Comparison of ENCODE assay signal across 17 cellular contexts in genomic region chr11:86983071-86983488, GRCh38. TPM values are rescaled to one million over a fixed set of nuclear protein-coding genes. Genes with fewer than 3 reads are reported as not detected.
DNase-seq lines count a peak whose midpoint lies in the region; ATAC-seq and TF ChIP-seq lines count a peak whose summit lies in the region.
"Had no signal": no experiment of that assay in that cellular context is flagged by ENCODE, and none has a peak within 500 bp of the region (broad histone marks: within the 10 kb centered on the region; RNA-seq: fewer than 3 reads in every experiment).

No MANE protein-coding gene starts in this region.

- H3K4me1 ChIP-seq in hepatocyte (ENCODE audit: insufficient read depth) (no peaks in the 10 kb centered on the region), prostate gland (replicated peaks) (no peaks in the 10 kb centered on the region)

- H3K27me3 Mint-ChIP-seq in activated CD8-positive, alpha-beta memory T cell treated with anti-CD3 and anti-CD28 coated beads, Interleukin-2, amount 10 ng/mL, durations not matched to agents 7 days and 5 days = no peaks in the 10 kb centered on the region

- H3K9me3 ChIP-seq in hepatocyte (ENCODE audit: low read depth) (no peaks in the 10 kb centered on the region), prostate gland (no peaks in the 10 kb centered on the region)

- no peak for TF ChIP-seq POLR2A in prostate gland (IDR thresholded peaks at IDR 0.05)

- H3K27ac Mint-ChIP-seq in activated CD8-positive, alpha-beta memory T cell treated with anti-CD3 and anti-CD28 coated beads, Interleukin-2, amount 10 ng/mL, durations not matched to agents 7 days and 5 days = no peak overlapping the region
- H3K27ac Mint-ChIP-seq: activated naive CD8-positive, alpha-beta T cell; nephron had no signal

- DNase-seq in LHCN-M2 (ENCODE audit: low read depth) (peak; percentile 71), cardiac fibroblast (ENCODE audit: low read depth in 2 of 2) (peak; percentile 21 to 22), hepatocyte (ENCODE audit: low spot score) (peak; percentile 27), prostate gland (ENCODE audit: low spot score) (peak; percentile 13), NK-92 (lab: John Stamatoyannopoulos, UW; ENCODE audit: unreplicated experiment) (no peak)
- DNase-seq in activated CD8-positive, alpha-beta memory T cell treated with anti-CD3 and anti-CD28 coated beads, Interleukin-2, amount 10 ng/mL, durations not matched to agents 7 days and 5 days = no peak
- DNase-seq: activated CD4-positive, alpha-beta T cell treated with anti-CD3 and anti-CD28 coated beads, Interleukin-2, amount 50 U/mL, for 48 hours; activated T-cell treated with anti-CD3 and anti-CD28 coated beads, Interleukin-2, amount 50 U/mL, for 4 hours; caudate nucleus; effector CD8-positive, alpha-beta T cell; NCI-H2171; NCI-H748 treated with DMSO at 0.1 percent for 48 hours had no signal

- no peak overlapping the region for H2AFZ ChIP-seq in hepatocyte

- H3K4me3 Mint-ChIP-seq in activated CD8-positive, alpha-beta memory T cell treated with anti-CD3 and anti-CD28 coated beads, Interleukin-2, amount 10 ng/mL, durations not matched to agents 7 days and 5 days = no peak overlapping the region
- H3K4me3 Mint-ChIP-seq: activated naive CD8-positive, alpha-beta T cell; activated T-cell treated with anti-CD3 and anti-CD28 coated beads, Interleukin-2, amount 50 U/mL, for 4 hours; nephron had no signal

- H3K27me3 ChIP-seq in hepatocyte (no peaks in the 10 kb centered on the region), prostate gland (replicated peaks; ENCODE audit: insufficient read depth) (no peaks in the 10 kb centered on the region)

- no peak overlapping the region for H3K4me2 ChIP-seq in hepatocyte
- H3K4me2 ChIP-seq: KMS-11 had no signal

- no peaks in the 10 kb centered on the region for H3K36me3 Mint-ChIP-seq in activated CD8-positive, alpha-beta memory T cell treated with anti-CD3 and anti-CD28 coated beads, Interleukin-2, amount 10 ng/mL, durations not matched to agents 7 days and 5 days
- H3K36me3 Mint-ChIP-seq: activated naive CD8-positive, alpha-beta T cell had no signal

- CTCF ChIA-PET in activated CD8-positive, alpha-beta memory T cell treated with anti-CD3 and anti-CD28 coated beads, Interleukin-2, amount 10 ng/mL, durations not matched to agents 7 days and 5 days (lab: Charles Lee) = no interaction called here

- H4K20me1 ChIP-seq in hepatocyte (ENCODE audit: insufficient read depth, poor library complexity, severe bottlenecking) = no peaks in the 10 kb centered on the region

- no peaks in the 10 kb centered on the region for H3K9me3 Mint-ChIP-seq in activated CD8-positive, alpha-beta memory T cell treated with anti-CD3 and anti-CD28 coated beads, Interleukin-2, amount 10 ng/mL, durations not matched to agents 7 days and 5 days (ENCODE audit: low read depth)
- H3K9me3 Mint-ChIP-seq: activated T-cell treated with anti-CD3 and anti-CD28 coated beads, Interleukin-2, amount 50 U/mL, for 4 hours; nephron had no signal

- no peaks in the 10 kb centered on the region for H3K79me2 ChIP-seq in hepatocyte

- H3K36me3 ChIP-seq in hepatocyte (replicated peaks; ENCODE audit: insufficient read depth, low read depth) (no peaks in the 10 kb centered on the region), prostate gland (no peaks in the 10 kb centered on the region)

- H3K27ac ChIP-seq in hepatocyte (no peak overlapping the region), prostate gland (no peak overlapping the region)
- H3K27ac ChIP-seq: KMS-11 had no signal

- no peaks in the 10 kb centered on the region for H3K9me2 ChIP-seq in hepatocyte (replicated peaks; ENCODE audit: insufficient read depth)

- no peak for TF ChIP-seq CTCF in cardiac fibroblast (IDR thresholded peaks at IDR 0.05; ENCODE audit: low read depth, low read length)
- TF ChIP-seq CTCF in hepatocyte (IDR thresholded peaks at IDR 0.05; ENCODE audit: poor library complexity) = no peak
- TF ChIP-seq CTCF in prostate gland (IDR thresholded peaks at IDR 0.05) = no peak

- 71% methylated on average over 4 of the region's 4 CpGs for WGBS in hepatocyte (ENCODE audit: low lambda C conversion rate, missing lambda C conversion rate)
- WGBS in prostate gland = 78% methylated on average over 4 of the region's 4 CpGs

- no peaks in the 10 kb centered on the region for H3K4me1 Mint-ChIP-seq in activated CD8-positive, alpha-beta memory T cell treated with anti-CD3 and anti-CD28 coated beads, Interleukin-2, amount 10 ng/mL, durations not matched to agents 7 days and 5 days

- H3K4me3 ChIP-seq in cardiac fibroblast (replicated peaks in 1 of 2; ENCODE audit: low read depth in 2 of 2, low read length in 2 of 2) (no peak overlapping the region), hepatocyte (no peak overlapping the region), prostate gland (no peak overlapping the region)

- ATAC-seq in HG03460 (IDR thresholded peaks at IDR 0.05; ENCODE audit: unreplicated experiment) (no peak), GM21737 (IDR thresholded peaks at IDR 0.05; ENCODE audit: unreplicated experiment) (no peak)
- no peak for ATAC-seq in activated CD8-positive, alpha-beta memory T cell treated with anti-CD3 and anti-CD28 coated beads, Interleukin-2, amount 10 ng/mL, durations not matched to agents 7 days and 5 days
- ATAC-seq: activated T-cell treated with anti-CD3 and anti-CD28 coated beads, Interleukin-2, amount 50 U/mL, for 4 hours had no signal

- intact Hi-C loops in prostate gland (cut with DNase I) = no loop called here

RNA-seq across cellular contexts. Expression of gene FZD4, which starts 27.9 kb away (rescaled TPM):
- total RNA-seq in LHCN-M2 (2014; rRNA removed) = 3.2 and 5.0 TPM in 2 replicates
- polyA plus RNA-seq in LHCN-M2 (2012) = 1.7 TPM
- 17.6 and 18.9 TPM in 2 replicates for total RNA-seq in hepatocyte
- 6.8 and 7.7 TPM in 2 replicates for polyA plus RNA-seq in hepatocyte
- total RNA-seq in prostate gland = 10 to 100 TPM; 34.3 to 38.3 TPM
- under 1 TPM; 0.16 to 0.44 TPM for total RNA-seq in activated CD8-positive, alpha-beta memory T cell treated with anti-CD3 and anti-CD28 coated beads, Interleukin-2, amount 10 ng/mL, durations not matched to agents 7 days and 5 days

RNA-seq across cellular contexts. Expression of gene TMEM135, which starts 54.7 kb away (rescaled TPM):
- total RNA-seq in LHCN-M2 (2014; rRNA removed) = 11.3 and 16.5 TPM in 2 replicates
- 3.2 TPM for polyA plus RNA-seq in LHCN-M2 (2012)
- 36.3 and 52.0 TPM in 2 replicates for total RNA-seq in hepatocyte
- polyA plus RNA-seq in hepatocyte = 24.6 and 26.7 TPM in 2 replicates
- 10 to 100 TPM; 22.3 to 42.1 TPM for total RNA-seq in prostate gland
- 10 to 100 TPM; 30.1 to 30.8 TPM for total RNA-seq in activated CD8-positive, alpha-beta memory T cell treated with anti-CD3 and anti-CD28 coated beads, Interleukin-2, amount 10 ng/mL, durations not matched to agents 7 days and 5 days

Comparison
In these comparisons a context has a peak if more than half of its experiments do, and no peak if none do; other contexts are left out.
1. DNase-seq: peak in LHCN-M2 (single experiment), cardiac fibroblast (2 of 2), hepatocyte (single experiment) and prostate gland (single experiment); none in NK-92 (single experiment) and activated CD8-positive, alpha-beta memory T cell treated with anti-CD3 and anti-CD28 coated beads, Interleukin-2, amount 10 ng/mL, durations not matched to agents 7 days and 5 days (single experiment).